Comparison of ENCODE assay signal across 26 cellular contexts in genomic region chr7:4167385-4167910, GRCh38.
"Had no signal": no experiment of that assay in that cellular context is flagged by ENCODE, and none has a peak within 500 bp of the region (broad histone marks: within the 10 kb centered on the region; RNA-seq: fewer than 3 reads in every experiment).

No MANE protein-coding gene starts in this region.

- H3K36me3 ChIP-seq: gastroesophageal sphincter, heart right ventricle, left ventricle myocardium inferior, lower lobe of right lung, neural progenitor cell, prostate gland, right atrium auricular region, sigmoid colon had no signal

- H3K4me1 ChIP-seq: gastroesophageal sphincter, lower lobe of right lung, prostate gland, right atrium auricular region, sigmoid colon, testis, tibial artery had no signal

- H3K9me3 ChIP-seq: gastroesophageal sphincter, heart right ventricle, left ventricle myocardium inferior, lower lobe of right lung, prostate gland, right atrium auricular region, sigmoid colon, testis, tibial artery had no signal

- H3K27ac ChIP-seq: dorsolateral prefrontal cortex, gastroesophageal sphincter, heart right ventricle, left ventricle myocardium inferior, lower lobe of right lung, neural progenitor cell, prostate gland, right atrium auricular region, sigmoid colon, testis, tibial artery had no signal

- H3K9me3 Mint-ChIP-seq: memory B cell; naive thymus-derived CD4-positive, alpha-beta T cell; nephron; neural progenitor cell; stimulated activated effector memory CD8-positive, alpha-beta T cell treated with anti-CD3 and anti-CD28 coated beads, Interleukin-12 subunit alpha, Interleukin-12 subunit beta, amount 100 ng/mL, for 72 hours; type B pancreatic cell had no signal

- H3K27me3 Mint-ChIP-seq: naive thymus-derived CD4-positive, alpha-beta T cell; type B pancreatic cell had no signal

- H3K36me3 Mint-ChIP-seq: memory B cell; naive thymus-derived CD4-positive, alpha-beta T cell; type B pancreatic cell had no signal

- ATAC-seq: gastroesophageal sphincter; heart right ventricle; left colon; lower lobe of right lung; naive thymus-derived CD4-positive, alpha-beta T cell; stimulated activated effector memory CD8-positive, alpha-beta T cell treated with anti-CD3 and anti-CD28 coated beads, Interleukin-12 subunit alpha, Interleukin-12 subunit beta, amount 100 ng/mL, for 72 hours had no signal

- DNase-seq: dorsolateral prefrontal cortex; effector CD4-positive, alpha-beta T cell; glutamatergic neuron; heart right ventricle; hippocampal formation; left colon; left ventricle myocardium inferior; lower lobe of right lung; midbrain; naive thymus-derived CD4-positive, alpha-beta T cell; nucleus accumbens; sigmoid colon; stimulated activated CD4-positive, alpha-beta T cell treated with anti-CD3 and anti-CD28 coated beads, Interleukin-2, amount 100 ng/mL, for 24 hours; stimulated activated CD4-positive, alpha-beta T cell treated with anti-CD3 and anti-CD28 coated beads, Interleukin-4, amount 100 ng/mL, for 24 hours; stimulated activated naive CD4-positive, alpha-beta T cell treated with Interleukin-2 at 50 U/mL for 16 hours; substantia nigra; testis; tibial artery had no signal

- H3K4me3 Mint-ChIP-seq: memory B cell; naive thymus-derived CD4-positive, alpha-beta T cell; nephron; neural progenitor cell; stimulated activated effector memory CD8-positive, alpha-beta T cell treated with anti-CD3 and anti-CD28 coated beads, Interleukin-12 subunit alpha, Interleukin-12 subunit beta, amount 100 ng/mL, for 72 hours; type B pancreatic cell had no signal

- H3K4me3 ChIP-seq: dorsolateral prefrontal cortex, gastroesophageal sphincter, heart right ventricle, left ventricle myocardium inferior, lower lobe of right lung, neural progenitor cell, prostate gland, right atrium auricular region, sigmoid colon, testis, tibial artery had no signal

- H3K4me1 Mint-ChIP-seq: memory B cell; naive thymus-derived CD4-positive, alpha-beta T cell; stimulated activated effector memory CD8-positive, alpha-beta T cell treated with anti-CD3 and anti-CD28 coated beads, Interleukin-12 subunit alpha, Interleukin-12 subunit beta, amount 100 ng/mL, for 72 hours had no signal

- H3K27me3 ChIP-seq: dorsolateral prefrontal cortex, gastroesophageal sphincter, heart right ventricle, neural progenitor cell, right atrium auricular region, sigmoid colon, testis, tibial artery had no signal

- H3K27ac Mint-ChIP-seq: memory B cell; naive thymus-derived CD4-positive, alpha-beta T cell; nephron; neural progenitor cell; stimulated activated effector memory CD8-positive, alpha-beta T cell treated with anti-CD3 and anti-CD28 coated beads, Interleukin-12 subunit alpha, Interleukin-12 subunit beta, amount 100 ng/mL, for 72 hours; type B pancreatic cell had no signal
